21 cellular contexts compared by ENCODE assay signal in the genomic region with DNA sequence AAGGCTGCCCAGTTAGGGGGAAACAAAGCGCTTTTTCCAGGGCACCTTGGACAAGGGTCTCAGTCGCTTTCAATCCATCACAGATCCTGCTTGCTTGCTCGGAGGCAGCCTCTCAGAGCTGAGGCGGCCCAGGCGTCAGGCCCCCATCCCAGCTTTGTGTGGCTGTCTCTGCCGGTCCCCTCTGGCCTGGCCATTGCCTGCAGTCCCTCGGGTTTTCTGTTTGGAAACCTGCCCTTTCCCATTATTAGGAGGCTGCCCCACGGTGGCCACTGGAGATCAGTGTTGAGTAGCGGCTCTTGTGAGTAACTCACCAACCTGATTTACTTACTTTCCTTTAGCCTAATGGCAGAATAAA.
"Had no signal": no experiment of that assay in that cellular context is flagged by ENCODE, and none has a peak within 500 bp of the region (broad histone marks: within the 10 kb centered on the region; RNA-seq: fewer than 3 reads in every experiment).

No MANE protein-coding gene starts in this region.

- DNase-seq: activated B cell treated with CpG ODN at 0.5 μM for 24 hours; activated CD4-positive, alpha-beta memory T cell treated with anti-CD3 and anti-CD28 coated beads for 36 hours; activated CD4-positive, alpha-beta T cell treated with anti-CD3 and anti-CD28 coated beads for 4 hours; activated naive CD4-positive, alpha-beta T cell treated with anti-CD3 and anti-CD28 coated beads, Interleukin-2, amount 50 U/mL, for 16 hours; activated T-cell treated with anti-CD3 and anti-CD28 coated beads, Interleukin-2, amount 50 U/mL, for 24 hours; cortex of kidney; effector CD4-positive, alpha-beta T cell; lower lobe of right lung; midbrain; ovary; small intestine; stimulated activated CD4-positive, alpha-beta T cell treated with anti-CD3 and anti-CD28 coated beads, Interleukin-15, amount 100 ng/mL, for 24 hours; stimulated activated CD4-positive, alpha-beta T cell treated with anti-CD3 and anti-CD28 coated beads, Interleukin-4, amount 100 ng/mL, for 1 hour; stomach; trophoblast cell had no signal

- H3K4me3 ChIP-seq: ascending aorta, esophagus muscularis mucosa, gastroesophageal sphincter, lower lobe of right lung, ovary, right lobe of liver, SK-N-MC, stomach had no signal

- H3K4me3 Mint-ChIP-seq: activated B cell treated with CpG ODN at 0.5 μM for 24 hours; activated CD4-positive, alpha-beta memory T cell treated with anti-CD3 and anti-CD28 coated beads for 36 hours; activated T-cell treated with anti-CD3 and anti-CD28 coated beads, Interleukin-2, amount 50 U/mL, for 24 hours had no signal

- ATAC-seq: gastroesophageal sphincter, lower lobe of right lung, right lobe of liver had no signal

- H3K27ac Mint-ChIP-seq: activated B cell treated with CpG ODN at 0.5 μM for 24 hours; activated CD4-positive, alpha-beta memory T cell treated with anti-CD3 and anti-CD28 coated beads for 36 hours; activated T-cell treated with anti-CD3 and anti-CD28 coated beads, Interleukin-2, amount 50 U/mL, for 24 hours had no signal

- H3K27me3 ChIP-seq: ascending aorta, ovary, right lobe of liver had no signal

- H3K27me3 Mint-ChIP-seq: activated B cell treated with CpG ODN at 0.5 μM for 24 hours; activated T-cell treated with anti-CD3 and anti-CD28 coated beads, Interleukin-2, amount 50 U/mL, for 24 hours had no signal

- H3K36me3 ChIP-seq: ascending aorta, esophagus muscularis mucosa, gastroesophageal sphincter, lower lobe of right lung, ovary, right lobe of liver, stomach had no signal

- H3K9me3 ChIP-seq: esophagus muscularis mucosa, lower lobe of right lung, ovary, right lobe of liver had no signal

- FAIRE-seq: endothelial cell of umbilical vein, small intestine had no signal

- H3K4me1 Mint-ChIP-seq: activated B cell treated with CpG ODN at 0.5 μM for 24 hours had no signal

- H3K27ac ChIP-seq: ascending aorta, esophagus muscularis mucosa, gastroesophageal sphincter, lower lobe of right lung, ovary, right lobe of liver, SK-N-MC, stomach had no signal

- H3K4me1 ChIP-seq: ascending aorta, esophagus muscularis mucosa, gastroesophageal sphincter, lower lobe of right lung, right lobe of liver, stomach had no signal

- H3K36me3 Mint-ChIP-seq: activated CD4-positive, alpha-beta memory T cell treated with anti-CD3 and anti-CD28 coated beads for 36 hours had no signal
